8 cellular contexts compared by ENCODE assay signal in the genomic region with DNA sequence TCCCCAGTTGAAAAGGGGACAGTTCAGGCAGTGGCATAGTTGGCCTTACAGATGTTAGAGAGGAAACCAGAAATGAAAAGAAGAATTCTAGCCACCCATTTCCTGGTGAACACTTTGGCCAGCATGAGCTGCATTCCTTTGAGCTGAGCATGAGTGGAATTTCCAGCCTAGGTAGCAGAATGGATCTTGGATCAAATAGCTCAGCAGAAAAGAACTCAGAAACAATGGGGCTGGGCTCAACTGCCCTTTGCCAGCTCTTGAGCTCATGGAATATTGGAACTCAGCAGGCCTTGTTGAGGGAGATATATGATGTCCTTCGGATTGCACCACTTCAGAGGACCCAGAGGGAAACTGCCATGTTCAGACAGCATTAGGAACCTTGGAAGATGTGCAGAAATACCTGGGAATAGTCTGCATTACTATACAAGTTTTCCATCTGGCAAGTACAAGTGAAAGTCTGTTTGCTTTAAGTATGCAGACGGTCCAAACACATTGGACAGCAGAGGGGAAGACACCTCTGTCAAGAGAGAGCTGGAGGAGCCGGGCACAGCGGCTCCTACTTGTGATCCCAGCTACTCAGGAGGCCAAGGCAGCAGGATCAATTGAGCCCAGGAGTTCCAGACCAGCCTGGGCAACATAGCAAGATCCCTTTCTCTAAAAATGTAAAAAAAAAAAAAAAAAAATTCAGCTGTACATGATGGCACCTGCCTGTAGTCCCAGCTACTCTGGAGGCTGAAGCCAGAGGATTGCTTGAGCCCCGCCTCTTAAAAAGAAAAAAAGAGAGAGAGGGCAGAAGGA. TPM values are rescaled to one million over a fixed set of nuclear protein-coding genes. Genes with fewer than 3 reads are reported as not detected.
DNase-seq lines count a peak whose midpoint lies in the region; ATAC-seq and TF ChIP-seq lines count a peak whose summit lies in the region.

No MANE protein-coding gene starts in this region.

- DNase-seq in HS-5 (ENCODE audit: low read depth): peak; percentile 84
- DNase-seq in coronary artery (ENCODE audit: low spot score): no peak
- DNase-seq in Kasumi-1 (lab: John Stamatoyannopoulos, UW): no peak
- no peak for DNase-seq in Karpas-422

- WGBS in mesodermal cell (ENCODE audit: insufficient coverage in 2 of 2), 2 experiments: 91 to 98% methylated on average over 5 of the region's 5 CpGs

- H3K9me3 ChIP-seq in mesodermal cell (ENCODE audit: control insufficient read depth, low read length): no peaks in the 10 kb centered on the region
- no peaks in the 10 kb centered on the region for H3K9me3 ChIP-seq in Karpas-422 (ENCODE audit: low read length)

- no peak for TF ChIP-seq CTCF in coronary artery (IDR thresholded peaks at IDR 0.05)

- H3K9ac ChIP-seq in Karpas-422 (ENCODE audit: low read length): no peak overlapping the region

- H3K4me1 ChIP-seq in ACC112 (ENCODE audit: control insufficient read depth, insufficient read depth, low read length, unreplicated experiment) (peaks cover 48% of the 10 kb centered on the region), mesodermal cell (ENCODE audit: control insufficient read depth, insufficient read depth, low read length, poor library complexity, severe bottlenecking) (peaks cover 43% of the 10 kb centered on the region), Karpas-422 (ENCODE audit: low read length) (peaks cover 32% of the 10 kb centered on the region)

- H3K79me2 ChIP-seq in ACC112 (ENCODE audit: control insufficient read depth, insufficient read depth, low read length, unreplicated experiment): peaks cover 18% of the 10 kb centered on the region
- H3K79me2 ChIP-seq in Karpas-422 (ENCODE audit: low read length): peaks cover 11% of the 10 kb centered on the region

- H2AFZ ChIP-seq in ACC112 (ENCODE audit: low read length, unreplicated experiment) (no peak overlapping the region), Karpas-422 (ENCODE audit: low read length) (no peak overlapping the region)

- H3K36me3 ChIP-seq in ACC112 (ENCODE audit: insufficient read depth, low read length) (peaks cover 7% of the 10 kb centered on the region), mesodermal cell (ENCODE audit: control insufficient read depth, insufficient read depth, low read length) (peaks cover 5% of the 10 kb centered on the region), Karpas-422 (ENCODE audit: insufficient read depth, low read length) (peaks cover 11% of the 10 kb centered on the region)

- H3K4me3 ChIP-seq in ACC112 (ENCODE audit: low read depth, low read length) (0 out of 2 replicates have a peak overlapping the region, but pooled peaks have one; percentile 10), coronary artery (no peak overlapping the region), mesodermal cell (ENCODE audit: extremely low read depth, insufficient read depth, low read length, poor library complexity, severe bottlenecking) (no peak overlapping the region), Karpas-422 (ENCODE audit: low read length) (no peak overlapping the region)

- H3K9me2 ChIP-seq in Karpas-422 (replicated peaks; ENCODE audit: insufficient read depth, low read length): no peaks in the 10 kb centered on the region

- no peaks in the 10 kb centered on the region for H3K27me3 ChIP-seq in ACC112 (ENCODE audit: insufficient read depth, low read length)
- H3K27me3 ChIP-seq in Karpas-422 (ENCODE audit: low read length): no peaks in the 10 kb centered on the region

- peak overlapping the region; percentile 97 for H3K27ac ChIP-seq in ACC112 (ENCODE audit: low read depth, low read length)
- H3K27ac ChIP-seq in coronary artery: peak overlapping the region; percentile 45 to 76
- H3K27ac ChIP-seq in mesodermal cell (ENCODE audit: low read depth, low read length, severe bottlenecking): peak overlapping the region; percentile 96
- no peak overlapping the region for H3K27ac ChIP-seq in Karpas-422 (ENCODE audit: low read length)

- no peak for ATAC-seq in HG03520 (IDR thresholded peaks at IDR 0.05; ENCODE audit: unreplicated experiment)
- ATAC-seq in GM19397 (IDR thresholded peaks at IDR 0.05; ENCODE audit: unreplicated experiment): no peak

- no peaks in the 10 kb centered on the region for H4K20me1 ChIP-seq in Karpas-422 (ENCODE audit: insufficient read depth, low read depth, low read length)

- H3K4me2 ChIP-seq in Karpas-422 (ENCODE audit: low read depth, low read length, poor library complexity, severe bottlenecking): no peak overlapping the region

RNA-seq across cellular contexts. Expression of a gene that starts 3.1 kb away (rescaled TPM):
- 109 TPM for polyA plus RNA-seq in mesodermal cell (2013, experiment 1 of 2)
- 117 TPM for polyA plus RNA-seq in mesodermal cell (2013, experiment 2 of 2)
- total RNA-seq in Karpas-422 (2014; rRNA removed; shearing (Covaris generic); ENCODE audit: low replicate concordance): 772 and 806 TPM in 2 replicates
